Comparison of ENCODE assay signal across 28 cellular contexts in genomic region chrX:1223253-1223621, GRCh38. TPM values are rescaled to one million over a fixed set of nuclear protein-coding genes. Genes with fewer than 3 reads are reported as not detected.
"Had no signal": no experiment of that assay in that cellular context is flagged by ENCODE, and none has a peak within 500 bp of the region (broad histone marks: within the 10 kb centered on the region; RNA-seq: fewer than 3 reads in every experiment).

No MANE protein-coding gene starts in this region.

- FAIRE-seq: colon, endothelial cell of umbilical vein, frontal cortex had no signal

- DNase-seq: activated CD4-positive, alpha-beta T cell treated with anti-CD3 and anti-CD28 coated beads for 48 hours; activated CD4-positive, CD25-positive, alpha-beta regulatory T cell; activated CD8-positive, alpha-beta T cell treated with anti-CD3 and anti-CD28 coated beads, Interleukin-2, amount 10 ng/mL, durations not matched to agents 7 days and 5 days; activated T-cell treated with anti-CD3 and anti-CD28 coated beads, Interleukin-2, amount 50 U/mL, for 1 hour; aorta; central memory CD4-positive, alpha-beta T cell; effector memory CD4-positive, alpha-beta T cell; glutamatergic neuron; hippocampal formation; kidney glomerular epithelial cell; left lung; natural killer cell; ovary; stimulated activated CD4-positive, alpha-beta T cell treated with anti-CD3 and anti-CD28 coated beads, Interleukin-4, amount 100 ng/mL, for 24 hours; stimulated activated naive CD8-positive, alpha-beta T cell treated with anti-CD3 and anti-CD28 coated beads, Interleukin-15, Interleukin-2, amounts not matched to agents 100 U/mL and 50 U/mL, for 24 hours; upper lobe of left lung had no signal

- H3K4me1 Mint-ChIP-seq: brain, natural killer cell had no signal

- ATAC-seq: activated CD8-positive, alpha-beta T cell treated with anti-CD3 and anti-CD28 coated beads, Interleukin-2, amount 10 ng/mL, durations not matched to agents 7 days and 5 days; esophagus mucosa; stimulated activated naive CD8-positive, alpha-beta T cell treated with anti-CD3 and anti-CD28 coated beads, Interleukin-15, Interleukin-2, amounts not matched to agents 100 U/mL and 50 U/mL, for 24 hours had no signal

- H3K27me3 ChIP-seq: ovary, right atrium auricular region, upper lobe of left lung had no signal

- H3K9me3 ChIP-seq: prostate gland had no signal

- H3K36me3 ChIP-seq: left lung, ovary, prostate gland, right atrium auricular region, upper lobe of left lung had no signal

- H3K4me1 ChIP-seq: left lung, prostate gland, right atrium auricular region, upper lobe of left lung had no signal

- H3K27ac Mint-ChIP-seq: activated CD8-positive, alpha-beta T cell treated with anti-CD3 and anti-CD28 coated beads, Interleukin-2, amount 10 ng/mL, durations not matched to agents 7 days and 5 days; activated naive CD4-positive, alpha-beta T cell treated with anti-CD3 and anti-CD28 coated beads, Interleukin-2, amount 50 U/mL, for 72 hours; brain; mesothelial cell of epicardium; natural killer cell; T-helper 1 cell treated with Interleukin-12 subunit alpha and Interleukin-12 subunit beta and Interleukin-4 antibody, amounts not matched to agents 30 μg/mL and 1 μg/mL, for 36 hours had no signal

- H3K4me3 ChIP-seq: left lung, lung, ovary, prostate gland, right atrium auricular region, upper lobe of left lung had no signal

- H3K27ac ChIP-seq: left lung, ovary, prostate gland, right atrium auricular region, upper lobe of left lung had no signal

- H3K4me3 Mint-ChIP-seq: activated CD8-positive, alpha-beta T cell treated with anti-CD3 and anti-CD28 coated beads, Interleukin-2, amount 10 ng/mL, durations not matched to agents 7 days and 5 days; brain; mesothelial cell of epicardium; natural killer cell; T-helper 1 cell treated with Interleukin-12 subunit alpha and Interleukin-12 subunit beta and Interleukin-4 antibody, amounts not matched to agents 30 μg/mL and 1 μg/mL, for 36 hours had no signal

- H3K27me3 Mint-ChIP-seq: brain had no signal

- H3K36me3 Mint-ChIP-seq: brain, mesothelial cell of epicardium, natural killer cell had no signal

RNA-seq across cellular contexts. Expression of gene CRLF2, which starts 10.8 kb away (rescaled TPM):
- total RNA-seq: endothelial cell of umbilical vein, esophagus mucosa, frontal cortex, mesothelial cell of epicardium, ovary, prostate gland, right atrium auricular region had no signal
- polyA plus RNA-seq: aorta, endothelial cell of umbilical vein had no signal

RNA-seq across cellular contexts. Expression of gene CSF2RA, which starts 45.4 kb away (rescaled TPM):
- total RNA-seq: activated CD8-positive, alpha-beta T cell treated with anti-CD3 and anti-CD28 coated beads, Interleukin-2, amount 10 ng/mL, durations not matched to agents 7 days and 5 days; dermis microvascular lymphatic vessel endothelial cell; endothelial cell of umbilical vein had no signal
- polyA plus RNA-seq: endothelial cell of umbilical vein had no signal
